Comparison of ENCODE assay signal across 12 cellular contexts in genomic region chr14:98931911-98932310, GRCh38.
DNase-seq lines count a peak whose midpoint lies in the region; ATAC-seq and TF ChIP-seq lines count a peak whose summit lies in the region.
"Had no signal": no experiment of that assay in that cellular context is flagged by ENCODE, and none has a peak within 500 bp of the region (broad histone marks: within the 10 kb centered on the region; RNA-seq: fewer than 3 reads in every experiment).

No MANE protein-coding gene starts in this region.

- H3K27ac Mint-ChIP-seq in activated CD4-positive, alpha-beta T cell treated with anti-CD3 and anti-CD28 coated beads, Interleukin-2, amount 10 ng/mL, durations not matched to agents 24 days and 14 days = peak overlapping the region; percentile 84
- H3K27ac Mint-ChIP-seq in activated naive CD4-positive, alpha-beta T cell treated with anti-CD3 and anti-CD28 coated beads for 36 hours = peak overlapping the region; percentile 71
- H3K27ac Mint-ChIP-seq in nephron progenitor cell = no peak overlapping the region

- no peak for TF ChIP-seq CTCF in suprapubic skin (IDR thresholded peaks at IDR 0.05)
- no peak for TF ChIP-seq CTCF in nephron progenitor cell (IDR thresholded peaks at IDR 0.05)

- H3K36me3 Mint-ChIP-seq in activated CD4-positive, alpha-beta T cell treated with anti-CD3 and anti-CD28 coated beads, Interleukin-2, amount 10 ng/mL, durations not matched to agents 24 days and 14 days (ENCODE audit: low read depth) = peaks cover 5% of the 10 kb centered on the region
- H3K36me3 Mint-ChIP-seq in activated naive CD4-positive, alpha-beta T cell treated with anti-CD3 and anti-CD28 coated beads for 36 hours (ENCODE audit: low read depth) = peaks cover 2% of the 10 kb centered on the region
- no peaks in the 10 kb centered on the region for H3K36me3 Mint-ChIP-seq in nephron progenitor cell (ENCODE audit: low read depth)

- CTCF ChIA-PET in activated naive CD4-positive, alpha-beta T cell treated with anti-CD3 and anti-CD28 coated beads for 36 hours (lab: Charles Lee) = no interaction called here

- H3K27ac ChIP-seq in suprapubic skin = no peak overlapping the region

- WGBS in suprapubic skin = 87% methylated on average over 8 of the region's 8 CpGs

- no peaks in the 10 kb centered on the region for H3K36me3 ChIP-seq in suprapubic skin

- DNase-seq in activated CD4-positive, alpha-beta T cell treated with anti-CD3 and anti-CD28 coated beads, Interleukin-2, amount 10 ng/mL, durations not matched to agents 24 days and 14 days = peak; percentile 92
- peak; percentile 86 for DNase-seq in activated naive CD4-positive, alpha-beta T cell treated with anti-CD3 and anti-CD28 coated beads for 36 hours
- peak; percentile 70 for DNase-seq in stimulated activated CD4-positive, alpha-beta T cell treated with anti-CD3 and anti-CD28 coated beads, Interleukin-15, amount 100 ng/mL, for 24 hours
- DNase-seq in suprapubic skin (ENCODE audit: low spot score in 2 of 2) (peak; percentile 54 to 69), NOMO-1 (lab: John Stamatoyannopoulos, UW; ENCODE audit: unreplicated experiment in 2 of 2) (no peak), nephron progenitor cell (no peak), DMS 273 treated with DMSO at 0.1 percent for 48 hours (lab: John Stamatoyannopoulos, UW) (no peak)
- DNase-seq: IMR-90, NCI-H446 treated with DMSO at 0.1 percent for 48 hours, SK-N-SH, substantia nigra had no signal

- peaks cover 8% of the 10 kb centered on the region for H3K4me1 ChIP-seq in suprapubic skin

- peaks cover 48% of the 10 kb centered on the region for H3K4me1 Mint-ChIP-seq in activated CD4-positive, alpha-beta T cell treated with anti-CD3 and anti-CD28 coated beads, Interleukin-2, amount 10 ng/mL, durations not matched to agents 24 days and 14 days
- H3K4me1 Mint-ChIP-seq in activated naive CD4-positive, alpha-beta T cell treated with anti-CD3 and anti-CD28 coated beads for 36 hours (ENCODE audit: low read depth) = peaks cover 81% of the 10 kb centered on the region
- H3K4me1 Mint-ChIP-seq in nephron progenitor cell = no peaks in the 10 kb centered on the region

- H3K4me3 Mint-ChIP-seq in activated CD4-positive, alpha-beta T cell treated with anti-CD3 and anti-CD28 coated beads, Interleukin-2, amount 10 ng/mL, durations not matched to agents 24 days and 14 days = peak overlapping the region; percentile 56
- H3K4me3 Mint-ChIP-seq in activated naive CD4-positive, alpha-beta T cell treated with anti-CD3 and anti-CD28 coated beads for 36 hours = peak overlapping the region; percentile 44
- H3K4me3 Mint-ChIP-seq in nephron progenitor cell = no peak overlapping the region

- no peak for ATAC-seq in GM19397 (IDR thresholded peaks at IDR 0.05; ENCODE audit: unreplicated experiment)

- H3K27me3 Mint-ChIP-seq in activated CD4-positive, alpha-beta T cell treated with anti-CD3 and anti-CD28 coated beads, Interleukin-2, amount 10 ng/mL, durations not matched to agents 24 days and 14 days = no peaks in the 10 kb centered on the region
- no peaks in the 10 kb centered on the region for H3K27me3 Mint-ChIP-seq in activated naive CD4-positive, alpha-beta T cell treated with anti-CD3 and anti-CD28 coated beads for 36 hours (ENCODE audit: low read depth)
- H3K27me3 Mint-ChIP-seq in nephron progenitor cell (ENCODE audit: low read depth, poor library complexity) = peaks cover 57% of the 10 kb centered on the region

- H3K9me3 Mint-ChIP-seq in activated CD4-positive, alpha-beta T cell treated with anti-CD3 and anti-CD28 coated beads, Interleukin-2, amount 10 ng/mL, durations not matched to agents 24 days and 14 days = peaks cover 19% of the 10 kb centered on the region
- H3K9me3 Mint-ChIP-seq in activated naive CD4-positive, alpha-beta T cell treated with anti-CD3 and anti-CD28 coated beads for 36 hours = no peaks in the 10 kb centered on the region
- H3K9me3 Mint-ChIP-seq in nephron progenitor cell = no peaks in the 10 kb centered on the region

- intact Hi-C loops in activated CD4-positive, alpha-beta T cell treated with anti-CD3 and anti-CD28 coated beads, Interleukin-2, amount 10 ng/mL, durations not matched to agents 24 days and 14 days (cut with micrococcal nuclease) = loop anchor here (2.0 to 5.0 kb wide), 2 partner anchors 335 to 795 kb away; no protein-coding TSS in a partner anchor
- intact Hi-C loops in activated naive CD4-positive, alpha-beta T cell treated with anti-CD3 and anti-CD28 coated beads for 36 hours (cut with micrococcal nuclease) = loop anchor here (5.0 to 10.0 kb wide), 2 partner anchors 695 to 787 kb away; no protein-coding TSS in a partner anchor

- H3K27me3 ChIP-seq in suprapubic skin = no peaks in the 10 kb centered on the region

- TF ChIP-seq POLR2A in suprapubic skin (IDR thresholded peaks at IDR 0.05) = no peak

- H3K4me3 ChIP-seq in suprapubic skin = no peak overlapping the region

- H3K9me3 ChIP-seq in suprapubic skin = no peaks in the 10 kb centered on the region
- H3K9me3 ChIP-seq: SK-N-SH had no signal

- no peak for TF ChIP-seq EP300 in suprapubic skin (IDR thresholded peaks at IDR 0.05)

Comparison
In these comparisons a context has a peak if more than half of its experiments do, and no peak if none do; other contexts are left out.
1. DNase-seq: peak in activated CD4-positive, alpha-beta T cell treated with anti-CD3 and anti-CD28 coated beads, Interleukin-2, amount 10 ng/mL, durations not matched to agents 24 days and 14 days (single experiment), activated naive CD4-positive, alpha-beta T cell treated with anti-CD3 and anti-CD28 coated beads for 36 hours (single experiment), stimulated activated CD4-positive, alpha-beta T cell treated with anti-CD3 and anti-CD28 coated beads, Interleukin-15, amount 100 ng/mL, for 24 hours (single experiment) and suprapubic skin (2 of 2); none in NOMO-1 (0 of 2), nephron progenitor cell (single experiment) and DMS 273 treated with DMSO at 0.1 percent for 48 hours (single experiment).